35 cellular contexts compared by ENCODE assay signal in the genomic region with DNA sequence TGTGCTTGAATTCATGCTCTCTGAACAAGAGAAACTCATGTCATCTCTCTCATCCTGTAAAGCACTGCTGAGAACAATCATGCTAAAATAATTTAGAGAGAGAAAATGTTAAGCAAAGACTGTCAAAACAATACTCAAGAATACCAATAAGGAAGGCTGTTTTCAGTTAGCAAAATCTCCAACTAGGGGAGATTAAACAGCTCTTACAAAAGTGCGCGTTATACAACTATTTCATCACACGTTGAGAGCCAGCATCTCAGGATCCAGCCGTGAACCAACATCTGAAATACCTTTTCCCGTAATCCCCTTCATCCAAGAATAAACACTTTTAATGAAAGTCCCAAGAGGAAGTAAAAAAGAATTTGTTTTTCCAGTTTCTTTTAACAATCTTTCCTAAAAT. TPM values are rescaled to one million over a fixed set of nuclear protein-coding genes. Genes with fewer than 3 reads are reported as not detected.
"Had no signal": no experiment of that assay in that cellular context is flagged by ENCODE, and none has a peak within 500 bp of the region (broad histone marks: within the 10 kb centered on the region; RNA-seq: fewer than 3 reads in every experiment).

No MANE protein-coding gene starts in this region.

- H3K9me3 ChIP-seq: adrenal gland had no signal

- H3K4me1 Mint-ChIP-seq: activated B cell treated with CpG ODN at 0.5 μM for 24 hours; activated CD4-positive, alpha-beta T cell treated with anti-CD3 and anti-CD28 coated beads, Interleukin-2, amount 10 ng/mL, durations not matched to agents 24 days and 14 days; activated T-helper 17 cell treated with anti-CD3 and anti-CD28 coated beads, Interleukin-2, amount 50 U/mL, for 72 hours; brain; central memory CD8-positive, alpha-beta T cell had no signal

- H3K27ac Mint-ChIP-seq: activated B cell treated with CpG ODN at 0.5 μM for 24 hours; activated CD4-positive, alpha-beta memory T cell treated with anti-CD3 and anti-CD28 coated beads for 36 hours; activated CD4-positive, alpha-beta T cell treated with anti-CD3 and anti-CD28 coated beads, Interleukin-2, amount 10 ng/mL, durations not matched to agents 24 days and 14 days; activated CD8-positive, alpha-beta T cell treated with anti-CD3 and anti-CD28 coated beads for 36 hours; activated naive CD4-positive, alpha-beta T cell treated with anti-CD3 and anti-CD28 coated beads for 36 hours; activated naive CD4-positive, alpha-beta T cell treated with anti-CD3 and anti-CD28 coated beads, Interleukin-2, amount 50 U/mL, for 72 hours; activated naive CD8-positive, alpha-beta T cell treated with anti-CD3 and anti-CD28 coated beads for 36 hours; activated T-cell treated with anti-CD3 and anti-CD28 coated beads, Interleukin-2, amount 50 U/mL, for 72 hours; activated T-helper 1 cell treated with anti-CD3 and anti-CD28 coated beads, Interleukin-12 subunit alpha, Interleukin-12 subunit beta, Interleukin-2, Interleukin-4 antibody, amounts not matched to agents 30 ng/mL and 10 ng/mL and 1 ng/mL, durations not matched to agents 14 hours and 24 hours and 36 hours; activated T-helper 17 cell treated with anti-CD3 and anti-CD28 coated beads, Interleukin-2, amount 50 U/mL, for 72 hours; brain; T-helper 1 cell treated with Interleukin-12 subunit alpha and Interleukin-12 subunit beta and Interleukin-4 antibody, amounts not matched to agents 30 μg/mL and 1 μg/mL, for 36 hours; T-helper 2 cell treated with Interferon-gamma antibody and Interleukin-4, amounts not matched to agents 5 μg/mL and 100 μg/mL, for 36 hours had no signal

- H3K4me1 ChIP-seq: adrenal gland had no signal

- H3K27ac ChIP-seq: adrenal gland, cardiac muscle cell, VCaP had no signal

- DNase-seq: activated B cell treated with CpG ODN at 0.5 μM for 24 hours; activated CD4-positive, alpha-beta memory T cell treated with anti-CD3 and anti-CD28 coated beads for 36 hours; activated CD4-positive, alpha-beta T cell treated with anti-CD3 and anti-CD28 coated beads for 4 hours; activated CD4-positive, alpha-beta T cell treated with anti-CD3 and anti-CD28 coated beads, Interleukin-2, amount 50 U/mL, for 1 hour; activated CD4-positive, alpha-beta T cell treated with anti-CD3 and anti-CD28 coated beads, Interleukin-2, amount 50 U/mL, for 4 hours; activated CD4-positive, CD25-positive, alpha-beta regulatory T cell treated with anti-CD3 and anti-CD28 coated beads, Interleukin-2, amount 50 U/mL, for 72 hours; activated CD8-positive, alpha-beta memory T cell treated with anti-CD3 and anti-CD28 coated beads, Interleukin-2, amount 50 U/mL, for 4 hours; activated CD8-positive, alpha-beta T cell treated with anti-CD3 and anti-CD28 coated beads for 36 hours; activated effector memory CD4-positive, alpha-beta T cell treated with anti-CD3 and anti-CD28 coated beads, Interleukin-2, amount 50 U/mL, for 16 hours; activated gamma-delta T cell treated with Interleukin-2 at 50 U/mL for 16 hours; activated naive CD4-positive, alpha-beta T cell; activated naive CD4-positive, alpha-beta T cell treated with anti-CD3 and anti-CD28 coated beads for 36 hours; activated naive CD4-positive, alpha-beta T cell treated with anti-CD3 and anti-CD28 coated beads, Interleukin-2, amount 50 U/mL, for 16 hours; activated naive CD8-positive, alpha-beta T cell treated with anti-CD3 and anti-CD28 coated beads for 36 hours; activated T-cell treated with anti-CD3 and anti-CD28 coated beads for 4 hours; activated T-cell treated with anti-CD3 and anti-CD28 coated beads, Interleukin-2, amount 50 U/mL, for 1 hour; activated T-cell treated with anti-CD3 and anti-CD28 coated beads, Interleukin-2, amount 50 U/mL, for 4 hours; activated T-cell treated with anti-CD3 and anti-CD28 coated beads, Interleukin-2, amount 50 U/mL, for 72 hours; adrenal gland; amniotic stem cell; aorta; caudate nucleus; cerebellar nuclear complex; T-helper 2 cell; T-helper 9 cell had no signal

- H3K36me3 ChIP-seq: adrenal gland, cardiac muscle cell had no signal

- H3K27me3 ChIP-seq: cardiac muscle cell had no signal

- ATAC-seq: activated CD8-positive, alpha-beta T cell treated with anti-CD3 and anti-CD28 coated beads for 36 hours; activated naive CD4-positive, alpha-beta T cell treated with anti-CD3 and anti-CD28 coated beads, Interleukin-2, amount 50 U/mL, for 72 hours; activated T-cell treated with anti-CD3 and anti-CD28 coated beads, Interleukin-2, amount 50 U/mL, for 4 hours; activated T-cell treated with anti-CD3 and anti-CD28 coated beads, Interleukin-2, amount 50 U/mL, for 72 hours; activated T-helper 17 cell treated with anti-CD3 and anti-CD28 coated beads, Interleukin-2, amount 50 U/mL, for 72 hours had no signal

- H3K9me3 Mint-ChIP-seq: activated B cell treated with CpG ODN at 0.5 μM for 24 hours; activated CD4-positive, alpha-beta memory T cell treated with anti-CD3 and anti-CD28 coated beads for 36 hours; activated naive CD4-positive, alpha-beta T cell treated with anti-CD3 and anti-CD28 coated beads for 36 hours; activated naive CD8-positive, alpha-beta T cell treated with anti-CD3 and anti-CD28 coated beads for 36 hours; activated T-cell treated with anti-CD3 and anti-CD28 coated beads, Interleukin-2, amount 50 U/mL, for 4 hours; activated T-cell treated with anti-CD3 and anti-CD28 coated beads, Interleukin-2, amount 50 U/mL, for 72 hours; activated T-helper 1 cell treated with anti-CD3 and anti-CD28 coated beads, Interleukin-12 subunit alpha, Interleukin-12 subunit beta, Interleukin-2, Interleukin-4 antibody, amounts not matched to agents 30 ng/mL and 10 ng/mL and 1 ng/mL, durations not matched to agents 14 hours and 24 hours and 36 hours; activated T-helper 17 cell treated with anti-CD3 and anti-CD28 coated beads, Interleukin-2, amount 50 U/mL, for 72 hours; central memory CD8-positive, alpha-beta T cell; T-helper 1 cell treated with Interleukin-12 subunit alpha and Interleukin-12 subunit beta and Interleukin-4 antibody, amounts not matched to agents 30 μg/mL and 1 μg/mL, for 36 hours; T-helper 2 cell treated with Interferon-gamma antibody and Interleukin-4, amounts not matched to agents 5 μg/mL and 100 μg/mL, for 36 hours had no signal

- H3K4me3 ChIP-seq: adrenal gland, cardiac muscle cell had no signal

- H3K36me3 Mint-ChIP-seq: activated CD4-positive, alpha-beta memory T cell treated with anti-CD3 and anti-CD28 coated beads for 36 hours; activated naive CD8-positive, alpha-beta T cell treated with anti-CD3 and anti-CD28 coated beads for 36 hours; brain had no signal

- H3K4me3 Mint-ChIP-seq: activated B cell treated with CpG ODN at 0.5 μM for 24 hours; activated CD4-positive, alpha-beta memory T cell treated with anti-CD3 and anti-CD28 coated beads for 36 hours; activated CD4-positive, alpha-beta T cell treated with anti-CD3 and anti-CD28 coated beads, Interleukin-2, amount 10 ng/mL, durations not matched to agents 24 days and 14 days; activated CD8-positive, alpha-beta T cell treated with anti-CD3 and anti-CD28 coated beads for 36 hours; activated naive CD4-positive, alpha-beta T cell treated with anti-CD3 and anti-CD28 coated beads for 36 hours; activated naive CD8-positive, alpha-beta T cell treated with anti-CD3 and anti-CD28 coated beads for 36 hours; activated T-cell treated with anti-CD3 and anti-CD28 coated beads, Interleukin-2, amount 50 U/mL, for 4 hours; activated T-cell treated with anti-CD3 and anti-CD28 coated beads, Interleukin-2, amount 50 U/mL, for 72 hours; activated T-helper 1 cell treated with anti-CD3 and anti-CD28 coated beads, Interleukin-12 subunit alpha, Interleukin-12 subunit beta, Interleukin-2, Interleukin-4 antibody, amounts not matched to agents 30 ng/mL and 10 ng/mL and 1 ng/mL, durations not matched to agents 14 hours and 24 hours and 36 hours; activated T-helper 17 cell treated with anti-CD3 and anti-CD28 coated beads, Interleukin-2, amount 50 U/mL, for 72 hours; brain; central memory CD8-positive, alpha-beta T cell; T-helper 1 cell treated with Interleukin-12 subunit alpha and Interleukin-12 subunit beta and Interleukin-4 antibody, amounts not matched to agents 30 μg/mL and 1 μg/mL, for 36 hours; T-helper 2 cell treated with Interferon-gamma antibody and Interleukin-4, amounts not matched to agents 5 μg/mL and 100 μg/mL, for 36 hours had no signal

RNA-seq across cellular contexts. Expression of gene KCNJ15, which starts 44.1 kb away (rescaled TPM):
- total RNA-seq: activated B cell treated with CpG ODN at 0.5 μM for 24 hours, cardiac muscle cell had no signal
- polyA plus RNA-seq: cardiac muscle cell had no signal
